11 cellular contexts compared by ENCODE assay signal in genomic region chr10:47750360-47750759, GRCh38. TPM values are rescaled to one million over a fixed set of nuclear protein-coding genes. Genes with fewer than 3 reads are reported as not detected.
DNase-seq lines count a peak whose midpoint lies in the region; ATAC-seq and TF ChIP-seq lines count a peak whose summit lies in the region.
"Not testable (repeated sequence)": the region's sequence is repeated elsewhere in the genome, so short reads cannot be mapped to it uniquely, and the experiment has no call there.
"Had no signal": no experiment of that assay in that cellular context is flagged by ENCODE, and none has a peak within 500 bp of the region (broad histone marks: within the 10 kb centered on the region; RNA-seq: fewer than 3 reads in every experiment).

No MANE protein-coding gene starts in this region.

- no CpG with 5 or more reads among the region's 8 CpGs for WGBS in lung, 2 donors

- CTCF ChIA-PET in HCT116 (lab: Charles Lee), result not testable (repeated sequence)

- H3K4me2 ChIP-seq in HCT116 (ENCODE audit: low read length), result not testable (repeated sequence)

- TF ChIP-seq RAD21 in HCT116 (IDR thresholded peaks at IDR 0.05; ENCODE audit: low read depth), result not testable (repeated sequence)

- RAD21 ChIA-PET in HCT116 (lab: Charles Lee; ENCODE audit: low non-redundant PET in 1 of 2, low total read pairs in 2 of 2, uncharacterized antibody in 2 of 2, unreplicated experiment in 2 of 2), result not testable (repeated sequence)

- not testable (repeated sequence) for H3K79me2 ChIP-seq in HCT116 (ENCODE audit: insufficient read depth, low read length)

- ATAC-seq in HCT116 (peak; percentile 75), left lung (peak; percentile 42), lower lobe of right lung (peak; percentile 52 to 57), lung (ENCODE audit: insufficient read depth, low FRiP score) (peak; percentile 21), upper lobe of right lung (peak; percentile 59)

- not testable (repeated sequence) for H3K27ac ChIP-seq in HCT116 (ENCODE audit: low read depth, low read length); left lung; lower lobe of right lung; lung (ENCODE audit: low read depth in 1 of 2, low read length in 1 of 2); upper lobe of right lung

- BruUV-seq in HCT116 (replicated peaks; lab: Mats Ljungman, UMichigan), result not testable (repeated sequence)

- not testable (repeated sequence) for H3K4me1 ChIP-seq in HCT116 (ENCODE audit: control insufficient read depth in 1 of 2, insufficient read depth in 2 of 2, low read length in 2 of 2); left lung; lower lobe of right lung; lung (ENCODE audit: control insufficient read depth in 2 of 2, insufficient read depth in 2 of 2, low read length in 2 of 2); upper lobe of right lung

- H4K20me1 ChIP-seq in HCT116 (ENCODE audit: insufficient read depth), result not testable (repeated sequence)

- TF ChIP-seq POLR2A in HCT116 (IDR thresholded peaks at IDR 0.05; ENCODE audit: borderline replicate concordance, extremely low read depth, insufficient read depth, insufficient read length), result not testable (repeated sequence)

- not testable (repeated sequence) for H3K4me3 ChIP-seq in HCT116 (replicated peaks in 1 of 2; ENCODE audit: low read depth in 1 of 2, low read length in 2 of 2); left lung; lower lobe of right lung; lung; upper lobe of right lung

- not testable (repeated sequence) for TF ChIP-seq CTCF in HCT116 (IDR thresholded peaks at IDR 0.05 in 2 of 3, conservative IDR thresholded peaks at IDR 0.05 in 1 of 3; ENCODE audit: borderline replicate concordance in 1 of 3, insufficient read depth in 1 of 3, low read depth in 2 of 3, low read length in 2 of 3); left lung (IDR thresholded peaks at IDR 0.05); lower lobe of right lung (IDR thresholded peaks at IDR 0.05); lung (IDR thresholded peaks at IDR 0.05; ENCODE audit: control extremely low read depth, extremely low read depth); upper lobe of right lung (IDR thresholded peaks at IDR 0.05)

- not testable (repeated sequence) for DNase-seq in HCT116 (ENCODE audit: low read depth, low spot score); left lung; lower lobe of right lung; lung (ENCODE audit: low spot score); upper lobe of right lung

- H3K27me3 ChIP-seq in HCT116 (ENCODE audit: insufficient read depth, low read length); left lung; lower lobe of right lung (ENCODE audit: low read depth); lung (ENCODE audit: control insufficient read depth, insufficient read depth); upper lobe of right lung: not testable (repeated sequence)

- not testable (repeated sequence) for H2AFZ ChIP-seq in HCT116 (ENCODE audit: low read depth, low read length, poor library complexity, severe bottlenecking)

- not testable (repeated sequence) for H3K9me3 ChIP-seq in HCT116 (ENCODE audit: control insufficient read depth in 1 of 2, insufficient read depth in 1 of 2, low read depth in 1 of 2, low read length in 2 of 2); left lung; lower lobe of right lung; lung (ENCODE audit: control insufficient read depth in 2 of 2, insufficient read depth in 1 of 2, low read length in 1 of 2); upper lobe of right lung

- H3K9ac ChIP-seq in HCT116 (ENCODE audit: low read length), result not testable (repeated sequence)

- H3K36me3 ChIP-seq in HCT116 (ENCODE audit: control insufficient read depth in 1 of 2, insufficient read depth in 2 of 2, low read length in 2 of 2); left lung; lower lobe of right lung; lung (ENCODE audit: control insufficient read depth in 2 of 2, insufficient read depth in 2 of 2, low read length in 2 of 2); upper lobe of right lung: not testable (repeated sequence)

- intact Hi-C loops in HCT116 (cut with micrococcal nuclease); left lung (cut with DNase I); lower lobe of right lung (cut with DNase I); upper lobe of right lung (cut with DNase I): not testable (repeated sequence)

- POLR2A ChIA-PET in HCT116 (lab: Charles Lee), result not testable (repeated sequence)

- not testable (repeated sequence) for H3K9me2 ChIP-seq in HCT116 (ENCODE audit: insufficient read depth)

RNA-seq across cellular contexts. Expression of gene SYT15B, which starts 13.0 kb away (rescaled TPM):
- total RNA-seq in HCT116 (2021; ENCODE audit: unreplicated experiment), result 0.37 TPM
- 0.16 TPM in 1 of 2 replicates, not detected in the other for polyA plus RNA-seq in HCT116 (2012)
- 10 to 100 TPM; 37.4 to 41.5 TPM for total RNA-seq in left lung
- total RNA-seq in lower lobe of right lung, result 40.6 TPM
- 10 to 100 TPM; 39.0 to 59.8 TPM for total RNA-seq in lung
- 10 to 100 TPM in 1 of 2 donors, 1 to 10 TPM in 1; 8.7 to 10.2 TPM for polyA plus RNA-seq in lung
- 40.1 TPM for total RNA-seq in upper lobe of right lung
- total RNA-seq: B cell, Daoy had no signal
- polyA plus RNA-seq: CD14-positive monocyte; CD4-positive, alpha-beta memory T cell; CD4-positive, CD25-positive, alpha-beta regulatory T cell; CD8-positive, alpha-beta memory T cell had no signal

Comparison
In these comparisons a context has a peak if more than half of its experiments do, and no peak if none do; other contexts are left out.
1. ATAC-seq: peak in every context shown above with its lines; median percentile 75 in HCT116; 59 in upper lobe of right lung; 54 in lower lobe of right lung; 42 in left lung; 21 in lung.
2. RNA of gene SYT15B, which starts 13.0 kb away (total RNA-seq): 39.0 to 59.8 TPM in lung, 37.4 to 41.5 TPM in left lung, 40.6 TPM in lower lobe of right lung (single experiment) and 40.1 TPM in upper lobe of right lung (single experiment); 0.37 TPM in HCT116 (single experiment); every median in the first group is over 10 times any median in the second.